27 cellular contexts compared by ENCODE assay signal in the genomic region with DNA sequence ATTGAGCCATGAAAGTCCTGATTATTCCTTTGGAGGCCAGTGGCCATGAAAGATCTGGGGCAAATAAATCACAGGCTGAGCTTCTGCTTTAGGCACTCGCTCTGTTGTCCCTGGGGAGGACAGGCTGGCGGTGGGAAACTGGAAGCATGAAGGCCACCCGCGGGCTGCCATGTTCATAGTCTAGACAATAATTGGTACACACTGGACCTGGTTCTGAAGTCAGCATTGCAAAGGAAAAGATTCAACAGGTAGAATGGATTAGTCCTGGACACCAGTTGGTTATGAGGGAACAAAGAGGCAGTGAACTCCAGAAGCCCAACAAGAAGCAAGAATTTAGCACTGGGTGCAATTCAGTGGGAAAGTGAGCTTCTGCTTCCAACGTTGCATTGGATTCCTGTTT.
"Had no signal": no experiment of that assay in that cellular context is flagged by ENCODE, and none has a peak within 500 bp of the region (broad histone marks: within the 10 kb centered on the region; RNA-seq: fewer than 3 reads in every experiment).

No MANE protein-coding gene starts in this region.

- H3K27me3 ChIP-seq: neural progenitor cell, ovary, right lobe of liver, sigmoid colon, testis, transverse colon, uterus had no signal

- H3K36me3 ChIP-seq: neural progenitor cell, ovary, right lobe of liver, sigmoid colon, suprapubic skin, tibial artery, transverse colon, upper lobe of right lung, uterus had no signal

- FAIRE-seq: small intestine had no signal

- ATAC-seq: natural killer cell; psoas muscle; right cardiac atrium; right lobe of liver; stimulated activated memory B cell treated with anti-CD40 and anti-IgM and Interleukin-4, amounts not matched to agents 10 μg/mL and 1 μg/mL and 100 μg/mL, for 72 hours; stimulated activated naive CD8-positive, alpha-beta T cell treated with anti-CD3 and anti-CD28 coated beads, Interleukin-15, amount 100 ng/mL, for 72 hours; stimulated activated naive CD8-positive, alpha-beta T cell treated with anti-CD3 and anti-CD28 coated beads, Interleukin-15, Interleukin-2, amounts not matched to agents 100 U/mL and 50 U/mL, for 24 hours; upper lobe of right lung had no signal

- H3K9me3 ChIP-seq: ovary, psoas muscle, right lobe of liver, sigmoid colon, suprapubic skin, testis, tibial artery, transverse colon, upper lobe of right lung, uterus had no signal

- H3K4me3 ChIP-seq: neural progenitor cell, ovary, psoas muscle, right lobe of liver, sigmoid colon, suprapubic skin, testis, tibial artery, transverse colon, upper lobe of right lung, uterus had no signal

- H3K27ac ChIP-seq: neural progenitor cell, ovary, parathyroid adenoma, psoas muscle, right lobe of liver, sigmoid colon, suprapubic skin, testis, tibial artery, transverse colon, upper lobe of right lung, uterus had no signal

- H3K4me2 ChIP-seq: neural progenitor cell had no signal

- H3K4me1 ChIP-seq: parathyroid adenoma, psoas muscle, right lobe of liver, suprapubic skin, testis, tibial artery, transverse colon, upper lobe of right lung, uterus had no signal

- DNase-seq: natural killer cell; occipital lobe; ovary; posterior cingulate gyrus; psoas muscle; right cardiac atrium; right lobe of liver; sigmoid colon; small intestine; stimulated activated CD4-positive, alpha-beta T cell treated with anti-CD3 and anti-CD28 coated beads, Interleukin-12 subunit alpha, Interleukin-12 subunit beta, amount 100 ng/mL, for 4 hours; stimulated activated CD4-positive, alpha-beta T cell treated with anti-CD3 and anti-CD28 coated beads, Interleukin-1b, Interleukin-23, amount 100 ng/mL, for 48 hours; stimulated activated CD4-positive, alpha-beta T cell treated with anti-CD3 and anti-CD28 coated beads, Interleukin-4, amount 100 ng/mL, for 1 hour; stimulated activated CD4-positive, alpha-beta T cell treated with anti-CD3 and anti-CD28 coated beads, Interleukin-4, amount 100 ng/mL, for 4 hours; stimulated activated CD8-positive, alpha-beta memory T cell treated with anti-CD3 and anti-CD28 coated beads, Interleukin-4, amount 100 ng/mL, for 48 hours; stimulated activated naive CD4-positive, alpha-beta T cell; stimulated activated naive CD8-positive, alpha-beta T cell treated with anti-CD3 and anti-CD28 coated beads, Interleukin-15, amount 100 ng/mL, for 72 hours; stimulated activated naive CD8-positive, alpha-beta T cell treated with anti-CD3 and anti-CD28 coated beads, Interleukin-15, Interleukin-2, amounts not matched to agents 100 U/mL and 50 U/mL, for 24 hours; substantia nigra; testis; transverse colon; upper lobe of right lung; uterus had no signal
